ENCODE assay signal across 15 cellular contexts in genomic region chr1:212797681-212798080, GRCh38. TPM values are rescaled to one million over a fixed set of nuclear protein-coding genes. Genes with fewer than 3 reads are reported as not detected.
"Had no signal": no experiment of that assay in that cellular context is flagged by ENCODE, and none has a peak within 500 bp of the region (broad histone marks: within the 10 kb centered on the region; RNA-seq: fewer than 3 reads in every experiment).

No MANE protein-coding gene starts in this region.

- H3K27me3 ChIP-seq: neutrophil, tibial artery had no signal

- FAIRE-seq: colon had no signal

- H3K27ac ChIP-seq: lower lobe of right lung, neutrophil, tibial artery had no signal

- DNase-seq: activated CD4-positive, alpha-beta T cell treated with anti-CD3 and anti-CD28 coated beads, Interleukin-2, amount 50 U/mL, for 48 hours; activated CD8-positive, alpha-beta memory T cell treated with anti-CD3 and anti-CD28 coated beads, Interleukin-2, amount 10 ng/mL, durations not matched to agents 7 days and 5 days; activated effector memory CD4-positive, alpha-beta T cell treated with anti-CD3 and anti-CD28 coated beads, Interleukin-2, amount 50 U/mL, for 16 hours; activated T-cell treated with anti-CD3 and anti-CD28 coated beads, Interleukin-2, amount 50 U/mL, for 4 hours; hypothalamus; lower lobe of right lung; naive thymus-derived CD8-positive, alpha-beta T cell; right cardiac atrium; tibial artery had no signal

- H3K4me3 ChIP-seq: lower lobe of right lung, tibial artery had no signal

- ATAC-seq: activated CD8-positive, alpha-beta memory T cell treated with anti-CD3 and anti-CD28 coated beads, Interleukin-2, amount 10 ng/mL, durations not matched to agents 7 days and 5 days; activated naive CD4-positive, alpha-beta T cell treated with anti-CD3 and anti-CD28 coated beads, Interleukin-2, amount 50 U/mL, for 72 hours; activated T-cell treated with anti-CD3 and anti-CD28 coated beads, Interleukin-2, amount 50 U/mL, for 4 hours; lower lobe of right lung; naive thymus-derived CD8-positive, alpha-beta T cell; right cardiac atrium; stimulated activated effector memory CD8-positive, alpha-beta T cell treated with anti-CD3 and anti-CD28 coated beads, Interleukin-12 subunit alpha, Interleukin-12 subunit beta, amount 100 ng/mL, for 72 hours had no signal

- H3K9me3 ChIP-seq: lower lobe of right lung, neutrophil, tibial artery had no signal

RNA-seq across cellular contexts. Expression of gene SPATA45, which starts 49.8 kb away (rescaled TPM):
- total RNA-seq: activated CD8-positive, alpha-beta memory T cell treated with anti-CD3 and anti-CD28 coated beads, Interleukin-2, amount 10 ng/mL, durations not matched to agents 7 days and 5 days; activated naive CD4-positive, alpha-beta T cell treated with anti-CD3 and anti-CD28 coated beads, Interleukin-2, amount 50 U/mL, for 72 hours; activated T-cell treated with anti-CD3 and anti-CD28 coated beads, Interleukin-2, amount 50 U/mL, for 4 hours; lower lobe of right lung; naive thymus-derived CD8-positive, alpha-beta T cell; posterior vena cava; right cardiac atrium; T-helper 2 cell treated with Interferon-gamma antibody and Interleukin-4, amounts not matched to agents 100 ng/mL and 5 ng/mL, for 36 hours had no signal
- polyA plus RNA-seq: naive thymus-derived CD8-positive, alpha-beta T cell; right cardiac atrium had no signal
